21 cellular contexts compared by ENCODE assay signal in genomic region chr7:17994079-17994478, GRCh38.
DNase-seq lines count a peak whose midpoint lies in the region; ATAC-seq lines count a peak whose summit lies in the region.
"Had no signal": no experiment of that assay in that cellular context is flagged by ENCODE, and none has a peak within 500 bp of the region (broad histone marks: within the 10 kb centered on the region; RNA-seq: fewer than 3 reads in every experiment).

No MANE protein-coding gene starts in this region.

- no peak overlapping the region for H3K27ac Mint-ChIP-seq in stimulated activated naive CD8-positive, alpha-beta T cell treated with anti-CD3 and anti-CD28 coated beads, Interleukin-15, amount 100 ng/mL, for 72 hours
- H3K27ac Mint-ChIP-seq: activated T-helper 2 cell treated with anti-CD3 and anti-CD28 coated beads, Interferon-gamma antibody, Interleukin-2, Interleukin-4, amounts not matched to agents 10 μg/mL and 5 μg/mL and 100 μg/mL, durations not matched to agents 14 hours and 24 hours and 36 hours; stimulated activated memory B cell treated with anti-CD40 and anti-IgM and Interleukin-4, amounts not matched to agents 10 μg/mL and 1 μg/mL and 100 μg/mL, for 72 hours had no signal

- no peaks in the 10 kb centered on the region for H3K9me3 Mint-ChIP-seq in stimulated activated naive CD8-positive, alpha-beta T cell treated with anti-CD3 and anti-CD28 coated beads, Interleukin-15, amount 100 ng/mL, for 72 hours
- H3K9me3 Mint-ChIP-seq: stimulated activated memory B cell treated with anti-CD40 and anti-IgM and Interleukin-4, amounts not matched to agents 10 μg/mL and 1 μg/mL and 100 μg/mL, for 72 hours had no signal

- peak; percentile 34 to 38 for DNase-seq in activated CD4-positive, alpha-beta T cell treated with anti-CD3 and anti-CD28 coated beads, Interleukin-2, amount 50 U/mL, for 48 hours
- no peak for DNase-seq in activated CD4-positive, alpha-beta T cell treated with anti-CD3 and anti-CD28 coated beads for 1 hour
- DNase-seq in stimulated activated naive CD4-positive, alpha-beta T cell treated with Interleukin-2 at 50 U/mL for 16 hours (lab: John Stamatoyannopoulos, UW) = peak; percentile 21
- no peak for DNase-seq in stimulated activated naive CD4-positive, alpha-beta T cell (lab: John Stamatoyannopoulos, UW)
- DNase-seq in left kidney (ENCODE audit: low read depth, low spot score) (peak; percentile 31), KBM-7 (no peak)
- no peak for DNase-seq in stimulated activated naive CD8-positive, alpha-beta T cell treated with anti-CD3 and anti-CD28 coated beads, Interleukin-15, amount 100 ng/mL, for 72 hours
- DNase-seq: activated CD4-positive, CD25-positive, alpha-beta regulatory T cell; brain microvascular endothelial cell; COR-L47; DND-41; left lung; mesenchymal stem cell; NCI-H187 treated with DMSO at 0.1 percent for 48 hours; NCI-H526 treated with DMSO at 0.1 percent for 48 hours; occipital lobe; RPMI8226; testis had no signal

- peak; percentile 23 for ATAC-seq in stimulated activated naive CD8-positive, alpha-beta T cell treated with anti-CD3 and anti-CD28 coated beads, Interleukin-15, amount 100 ng/mL, for 72 hours
- no peak for ATAC-seq in GM21526 (IDR thresholded peaks at IDR 0.05; ENCODE audit: low FRiP score, unreplicated experiment)
- ATAC-seq: left lung; stimulated activated memory B cell treated with anti-CD40 and anti-IgM and Interleukin-4, amounts not matched to agents 10 μg/mL and 1 μg/mL and 100 μg/mL, for 72 hours had no signal

- no peaks in the 10 kb centered on the region for H3K4me1 Mint-ChIP-seq in stimulated activated naive CD8-positive, alpha-beta T cell treated with anti-CD3 and anti-CD28 coated beads, Interleukin-15, amount 100 ng/mL, for 72 hours

- in situ Hi-C loops in KBM-7 (cut with MboI; ENCODE audit: low pct_unique_long_range_greater_than_20kb, low sequenced_read_pairs) = no loop called here

- no peaks in the 10 kb centered on the region for H3K27me3 Mint-ChIP-seq in stimulated activated naive CD8-positive, alpha-beta T cell treated with anti-CD3 and anti-CD28 coated beads, Interleukin-15, amount 100 ng/mL, for 72 hours

- H3K4me3 Mint-ChIP-seq in stimulated activated naive CD8-positive, alpha-beta T cell treated with anti-CD3 and anti-CD28 coated beads, Interleukin-15, amount 100 ng/mL, for 72 hours = no peak overlapping the region
- H3K4me3 Mint-ChIP-seq: stimulated activated memory B cell treated with anti-CD40 and anti-IgM and Interleukin-4, amounts not matched to agents 10 μg/mL and 1 μg/mL and 100 μg/mL, for 72 hours had no signal

Comparison
In these comparisons a context has a peak if more than half of its experiments do, and no peak if none do; other contexts are left out.
1. DNase-seq: peak in activated CD4-positive, alpha-beta T cell treated with anti-CD3 and anti-CD28 coated beads, Interleukin-2, amount 50 U/mL, for 48 hours (2 of 2), stimulated activated naive CD4-positive, alpha-beta T cell treated with Interleukin-2 at 50 U/mL for 16 hours (single experiment) and left kidney (single experiment); none in activated CD4-positive, alpha-beta T cell treated with anti-CD3 and anti-CD28 coated beads for 1 hour (single experiment), stimulated activated naive CD4-positive, alpha-beta T cell (0 of 6), stimulated activated naive CD8-positive, alpha-beta T cell treated with anti-CD3 and anti-CD28 coated beads, Interleukin-15, amount 100 ng/mL, for 72 hours (0 of 2) and KBM-7 (single experiment).